In genomic region chr14:69968151-69968550, GRCh38 we compare ENCODE assay signal across 23 cellular contexts.
"Had no signal": no experiment of that assay in that cellular context is flagged by ENCODE, and none has a peak within 500 bp of the region (broad histone marks: within the 10 kb centered on the region; RNA-seq: fewer than 3 reads in every experiment).

No MANE protein-coding gene starts in this region.

- H3K36me3 ChIP-seq: left ventricle myocardium inferior, ovary, right atrium auricular region, tibial nerve, uterus had no signal

- H3K4me1 ChIP-seq: left ventricle myocardium inferior, right lobe of liver, uterus had no signal

- H3K27ac Mint-ChIP-seq: naive thymus-derived CD4-positive, alpha-beta T cell; natural killer cell treated with Interleukin-12 subunit alpha and Interleukin-12 subunit beta and Interleukin-15 and Interleukin-18, amount 100 ng/mL, for 72 hours; progenitor cell of endocrine pancreas; stimulated activated memory B cell treated with anti-CD40 and anti-IgM and Interleukin-4, amounts not matched to agents 10 μg/mL and 1 μg/mL and 100 μg/mL, for 72 hours; stimulated activated naive CD8-positive, alpha-beta T cell treated with anti-CD3 and anti-CD28 coated beads, Interleukin-15, amount 100 ng/mL, for 72 hours; type B pancreatic cell had no signal

- H3K4me1 Mint-ChIP-seq: naive thymus-derived CD4-positive, alpha-beta T cell; stimulated activated memory B cell treated with anti-CD40 and anti-IgM and Interleukin-4, amounts not matched to agents 10 μg/mL and 1 μg/mL and 100 μg/mL, for 72 hours; stimulated activated naive CD8-positive, alpha-beta T cell treated with anti-CD3 and anti-CD28 coated beads, Interleukin-15, amount 100 ng/mL, for 72 hours had no signal

- H3K36me3 Mint-ChIP-seq: naive thymus-derived CD4-positive, alpha-beta T cell; natural killer cell treated with Interleukin-12 subunit alpha and Interleukin-12 subunit beta and Interleukin-15 and Interleukin-18, amount 100 ng/mL, for 72 hours; stimulated activated memory B cell treated with anti-CD40 and anti-IgM and Interleukin-4, amounts not matched to agents 10 μg/mL and 1 μg/mL and 100 μg/mL, for 72 hours; type B pancreatic cell had no signal

- H3K9me3 Mint-ChIP-seq: naive thymus-derived CD4-positive, alpha-beta T cell; natural killer cell treated with Interleukin-12 subunit alpha and Interleukin-12 subunit beta and Interleukin-15 and Interleukin-18, amount 100 ng/mL, for 72 hours; stimulated activated memory B cell treated with anti-CD40 and anti-IgM and Interleukin-4, amounts not matched to agents 10 μg/mL and 1 μg/mL and 100 μg/mL, for 72 hours; stimulated activated naive CD8-positive, alpha-beta T cell treated with anti-CD3 and anti-CD28 coated beads, Interleukin-15, amount 100 ng/mL, for 72 hours had no signal

- H3K27me3 ChIP-seq: ovary, right atrium auricular region, right lobe of liver, tibial nerve, uterus had no signal

- H3K27ac ChIP-seq: left ventricle myocardium inferior, ovary, right atrium auricular region, right lobe of liver, tibial nerve, uterus had no signal

- H3K4me3 ChIP-seq: left ventricle myocardium inferior, lung, mucosa of descending colon, ovary, right atrium auricular region, right lobe of liver, smooth muscle cell, tibial nerve, uterus had no signal

- DNase-seq: hippocampal formation; left ventricle myocardium inferior; midbrain; mucosa of descending colon; naive thymus-derived CD4-positive, alpha-beta T cell; ovary; right lobe of liver; stimulated activated CD4-positive, alpha-beta T cell treated with anti-CD3 and anti-CD28 coated beads, Interleukin-1b, Interleukin-23, amount 100 ng/mL, for 48 hours; stimulated activated CD4-positive, alpha-beta T cell treated with anti-CD3 and anti-CD28 coated beads, Interleukin-2, amount 100 ng/mL, for 48 hours; stimulated activated CD4-positive, alpha-beta T cell treated with anti-CD3 and anti-CD28 coated beads, Interleukin-4, amount 100 ng/mL, for 4 hours; stimulated activated CD8-positive, alpha-beta memory T cell treated with anti-CD3 and anti-CD28 coated beads, Interleukin-4, amount 100 ng/mL, for 48 hours; stimulated activated naive CD4-positive, alpha-beta T cell treated with Interleukin-2 at 50 U/mL for 16 hours; stimulated activated naive CD8-positive, alpha-beta T cell treated with anti-CD3 and anti-CD28 coated beads, Interleukin-15, amount 100 ng/mL, for 72 hours; substantia nigra; uterus had no signal

- H3K4me2 ChIP-seq: smooth muscle cell had no signal

- ATAC-seq: mucosa of descending colon; naive thymus-derived CD4-positive, alpha-beta T cell; natural killer cell treated with Interleukin-12 subunit alpha and Interleukin-12 subunit beta and Interleukin-15 and Interleukin-18, amount 100 ng/mL, for 72 hours; right lobe of liver; stimulated activated memory B cell treated with anti-CD40 and anti-IgM and Interleukin-4, amounts not matched to agents 10 μg/mL and 1 μg/mL and 100 μg/mL, for 72 hours; stimulated activated naive CD8-positive, alpha-beta T cell treated with anti-CD3 and anti-CD28 coated beads, Interleukin-15, amount 100 ng/mL, for 72 hours had no signal

- H3K27me3 Mint-ChIP-seq: progenitor cell of endocrine pancreas; stimulated activated naive CD8-positive, alpha-beta T cell treated with anti-CD3 and anti-CD28 coated beads, Interleukin-15, amount 100 ng/mL, for 72 hours; type B pancreatic cell had no signal

- H3K4me3 Mint-ChIP-seq: naive thymus-derived CD4-positive, alpha-beta T cell; natural killer cell treated with Interleukin-12 subunit alpha and Interleukin-12 subunit beta and Interleukin-15 and Interleukin-18, amount 100 ng/mL, for 72 hours; stimulated activated memory B cell treated with anti-CD40 and anti-IgM and Interleukin-4, amounts not matched to agents 10 μg/mL and 1 μg/mL and 100 μg/mL, for 72 hours; stimulated activated naive CD8-positive, alpha-beta T cell treated with anti-CD3 and anti-CD28 coated beads, Interleukin-15, amount 100 ng/mL, for 72 hours; type B pancreatic cell had no signal

- H3K9me3 ChIP-seq: left ventricle myocardium inferior, mucosa of descending colon, ovary, right atrium auricular region, right lobe of liver, tibial nerve, uterus had no signal
